28 cellular contexts compared by ENCODE assay signal in the genomic region with DNA sequence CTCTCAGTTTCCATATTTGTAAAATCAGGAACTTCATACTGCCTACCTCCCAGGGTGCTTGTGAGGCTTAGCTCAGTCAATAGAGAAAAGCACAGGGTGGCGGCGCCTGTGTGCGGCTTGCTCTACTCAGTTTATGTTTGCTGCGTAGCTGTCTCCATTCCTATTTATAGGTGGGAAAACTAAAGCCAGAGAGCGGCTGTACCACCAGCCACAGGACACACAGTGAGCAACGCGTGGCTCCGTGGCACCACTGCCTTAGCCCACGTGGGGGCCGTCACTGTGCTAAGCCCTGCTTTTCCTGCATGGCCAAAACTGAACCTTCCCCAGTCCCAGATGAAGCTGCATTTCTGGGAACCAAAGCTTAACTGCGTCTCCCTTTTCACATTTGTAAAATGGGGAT.
"Had no signal": no experiment of that assay in that cellular context is flagged by ENCODE, and none has a peak within 500 bp of the region (broad histone marks: within the 10 kb centered on the region; RNA-seq: fewer than 3 reads in every experiment).

No MANE protein-coding gene starts in this region.

- H3K27me3 Mint-ChIP-seq: activated CD4-positive, alpha-beta memory T cell treated with anti-CD3 and anti-CD28 coated beads, Interleukin-2, amount 10 ng/mL, durations not matched to agents 7 days and 5 days; activated naive CD4-positive, alpha-beta T cell treated with anti-CD3 and anti-CD28 coated beads, Interleukin-2, amount 10 ng/mL, durations not matched to agents 7 days and 5 days; activated naive CD8-positive, alpha-beta T cell treated with anti-CD3 and anti-CD28 coated beads, Interleukin-2, amount 10 ng/mL, durations not matched to agents 7 days and 5 days had no signal

- ATAC-seq: activated naive CD4-positive, alpha-beta T cell treated with anti-CD3 and anti-CD28 coated beads, Interleukin-2, amount 50 U/mL, for 72 hours; activated T-cell treated with anti-CD3 and anti-CD28 coated beads, Interleukin-2, amount 50 U/mL, for 72 hours; gastroesophageal sphincter; heart right ventricle; WTC11 had no signal

- H3K27me3 ChIP-seq: brain microvascular endothelial cell had no signal

- H3K36me3 Mint-ChIP-seq: activated naive CD4-positive, alpha-beta T cell treated with anti-CD3 and anti-CD28 coated beads, Interleukin-2, amount 10 ng/mL, durations not matched to agents 7 days and 5 days; activated naive CD4-positive, alpha-beta T cell treated with anti-CD3 and anti-CD28 coated beads, Interleukin-2, amount 50 U/mL, for 72 hours; activated naive CD8-positive, alpha-beta T cell treated with anti-CD3 and anti-CD28 coated beads, Interleukin-2, amount 10 ng/mL, durations not matched to agents 7 days and 5 days; WTC11 had no signal

- DNase-seq: activated CD4-positive, alpha-beta memory T cell treated with anti-CD3 and anti-CD28 coated beads, Interleukin-2, amount 10 ng/mL, durations not matched to agents 7 days and 5 days; activated CD4-positive, alpha-beta T cell treated with anti-CD3 and anti-CD28 coated beads for 1 hour; activated CD4-positive, alpha-beta T cell treated with anti-CD3 and anti-CD28 coated beads for 4 hours; activated CD4-positive, alpha-beta T cell treated with anti-CD3 and anti-CD28 coated beads, Interleukin-2, amount 10 ng/mL, durations not matched to agents 7 days and 5 days; activated CD4-positive, alpha-beta T cell treated with anti-CD3 and anti-CD28 coated beads, Interleukin-2, amount 50 U/mL, for 4 hours; activated CD8-positive, alpha-beta memory T cell treated with anti-CD3 and anti-CD28 coated beads, Interleukin-2, amount 50 U/mL, for 48 hours; activated gamma-delta T cell; activated naive CD4-positive, alpha-beta T cell; activated naive CD4-positive, alpha-beta T cell treated with anti-CD3 and anti-CD28 coated beads, Interleukin-2, amount 10 ng/mL, durations not matched to agents 7 days and 5 days; activated naive CD8-positive, alpha-beta T cell treated with anti-CD3 and anti-CD28 coated beads, Interleukin-2, amount 10 ng/mL, durations not matched to agents 7 days and 5 days; activated T-cell treated with anti-CD3 and anti-CD28 coated beads for 4 hours; activated T-cell treated with anti-CD3 and anti-CD28 coated beads, Interleukin-2, amount 50 U/mL, for 24 hours; activated T-cell treated with anti-CD3 and anti-CD28 coated beads, Interleukin-2, amount 50 U/mL, for 72 hours; amniotic stem cell; anterior cingulate cortex; brain microvascular endothelial cell; cortex of kidney; dermis blood vessel endothelial cell; effector CD8-positive, alpha-beta T cell; esophagus squamous epithelium; foreskin melanocyte; heart right ventricle; T-helper 2 cell had no signal

- H3K27ac ChIP-seq: brain microvascular endothelial cell, epithelial cell of prostate, esophagus squamous epithelium, gastroesophageal sphincter, heart right ventricle had no signal

- H3K9me3 Mint-ChIP-seq: activated CD4-positive, alpha-beta memory T cell treated with anti-CD3 and anti-CD28 coated beads, Interleukin-2, amount 10 ng/mL, durations not matched to agents 7 days and 5 days; activated CD4-positive, alpha-beta T cell treated with anti-CD3 and anti-CD28 coated beads, Interleukin-2, amount 10 ng/mL, durations not matched to agents 7 days and 5 days; activated naive CD4-positive, alpha-beta T cell treated with anti-CD3 and anti-CD28 coated beads, Interleukin-2, amount 10 ng/mL, durations not matched to agents 7 days and 5 days; activated naive CD4-positive, alpha-beta T cell treated with anti-CD3 and anti-CD28 coated beads, Interleukin-2, amount 50 U/mL, for 72 hours; activated naive CD8-positive, alpha-beta T cell treated with anti-CD3 and anti-CD28 coated beads, Interleukin-2, amount 10 ng/mL, durations not matched to agents 7 days and 5 days; activated T-cell treated with anti-CD3 and anti-CD28 coated beads, Interleukin-2, amount 50 U/mL, for 24 hours; activated T-cell treated with anti-CD3 and anti-CD28 coated beads, Interleukin-2, amount 50 U/mL, for 72 hours; central memory CD8-positive, alpha-beta T cell; WTC11 had no signal

- H3K4me1 ChIP-seq: gastroesophageal sphincter, heart right ventricle had no signal

- H3K4me3 ChIP-seq: esophagus squamous epithelium, gastroesophageal sphincter, heart right ventricle had no signal

- H3K9me3 ChIP-seq: esophagus squamous epithelium, gastroesophageal sphincter, heart right ventricle had no signal

- H3K4me3 Mint-ChIP-seq: activated CD4-positive, alpha-beta memory T cell treated with anti-CD3 and anti-CD28 coated beads, Interleukin-2, amount 10 ng/mL, durations not matched to agents 7 days and 5 days; activated CD4-positive, alpha-beta T cell treated with anti-CD3 and anti-CD28 coated beads, Interleukin-2, amount 10 ng/mL, durations not matched to agents 7 days and 5 days; activated naive CD4-positive, alpha-beta T cell treated with anti-CD3 and anti-CD28 coated beads, Interleukin-2, amount 10 ng/mL, durations not matched to agents 7 days and 5 days; activated naive CD8-positive, alpha-beta T cell treated with anti-CD3 and anti-CD28 coated beads, Interleukin-2, amount 10 ng/mL, durations not matched to agents 7 days and 5 days; activated T-cell treated with anti-CD3 and anti-CD28 coated beads, Interleukin-2, amount 50 U/mL, for 24 hours; activated T-cell treated with anti-CD3 and anti-CD28 coated beads, Interleukin-2, amount 50 U/mL, for 72 hours; central memory CD8-positive, alpha-beta T cell; WTC11 had no signal

- H3K27ac Mint-ChIP-seq: activated CD4-positive, alpha-beta memory T cell treated with anti-CD3 and anti-CD28 coated beads, Interleukin-2, amount 10 ng/mL, durations not matched to agents 7 days and 5 days; activated CD4-positive, alpha-beta T cell treated with anti-CD3 and anti-CD28 coated beads, Interleukin-2, amount 10 ng/mL, durations not matched to agents 7 days and 5 days; activated naive CD4-positive, alpha-beta T cell treated with anti-CD3 and anti-CD28 coated beads, Interleukin-2, amount 10 ng/mL, durations not matched to agents 7 days and 5 days; activated naive CD4-positive, alpha-beta T cell treated with anti-CD3 and anti-CD28 coated beads, Interleukin-2, amount 50 U/mL, for 72 hours; activated naive CD8-positive, alpha-beta T cell treated with anti-CD3 and anti-CD28 coated beads, Interleukin-2, amount 10 ng/mL, durations not matched to agents 7 days and 5 days; activated T-cell treated with anti-CD3 and anti-CD28 coated beads, Interleukin-2, amount 50 U/mL, for 24 hours; activated T-cell treated with anti-CD3 and anti-CD28 coated beads, Interleukin-2, amount 50 U/mL, for 72 hours; WTC11 had no signal

- H3K36me3 ChIP-seq: brain microvascular endothelial cell, esophagus squamous epithelium, gastroesophageal sphincter, heart right ventricle had no signal

- H3K4me1 Mint-ChIP-seq: activated CD4-positive, alpha-beta memory T cell treated with anti-CD3 and anti-CD28 coated beads, Interleukin-2, amount 10 ng/mL, durations not matched to agents 7 days and 5 days; activated CD4-positive, alpha-beta T cell treated with anti-CD3 and anti-CD28 coated beads, Interleukin-2, amount 10 ng/mL, durations not matched to agents 7 days and 5 days; central memory CD8-positive, alpha-beta T cell had no signal
